19 cellular contexts compared by ENCODE assay signal in the genomic region with DNA sequence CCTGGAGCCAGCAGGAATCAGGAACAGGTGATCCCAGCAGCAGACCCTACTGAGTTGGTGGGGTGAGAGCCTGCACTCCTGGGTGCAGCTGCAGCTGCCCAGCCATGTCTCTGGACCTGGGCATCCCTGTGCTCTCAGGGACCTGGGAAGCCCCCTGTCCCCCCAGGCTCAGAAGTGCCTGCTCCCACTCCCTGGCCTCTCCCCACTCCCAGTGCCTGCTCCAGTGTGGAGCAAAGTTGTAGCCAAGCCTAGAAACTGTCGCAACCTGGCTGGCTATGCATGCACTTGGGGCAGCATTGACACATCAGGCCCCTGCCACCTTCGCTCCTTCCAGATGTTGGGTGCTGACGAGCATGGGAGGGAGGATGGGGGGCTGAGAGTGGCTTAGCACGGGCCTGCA.
DNase-seq lines count a peak whose midpoint lies in the region; ATAC-seq and TF ChIP-seq lines count a peak whose summit lies in the region.
"Had no signal": no experiment of that assay in that cellular context is flagged by ENCODE, and none has a peak within 500 bp of the region (broad histone marks: within the 10 kb centered on the region; RNA-seq: fewer than 3 reads in every experiment).

No MANE protein-coding gene starts in this region.

- H3K9me3 Mint-ChIP-seq in progenitor cell of endocrine pancreas (ENCODE audit: low read depth): peaks cover 8% of the 10 kb centered on the region
- H3K9me3 Mint-ChIP-seq: CD4-positive, alpha-beta T cell; CD8-positive, alpha-beta T cell had no signal

- WGBS in IMR-90 (ENCODE audit: extremely low coverage in 2 of 2, insufficient read length in 1 of 2), 2 experiments: no CpG with 5 or more reads among the region's 4 CpGs
- WGBS in neuronal stem cell (ENCODE audit: extremely low coverage in 2 of 2, insufficient read length in 2 of 2, insufficient replicate concordance in 1 of 2), 2 donors: no CpG with 5 or more reads among the region's 4 CpGs
- 86 to 95% (median 87%) methylated on average over 2 to 4 of the region's 4 CpGs for WGBS in spleen, 5 donors

- no peaks in the 10 kb centered on the region for H3K4me1 Mint-ChIP-seq in progenitor cell of endocrine pancreas (ENCODE audit: low read depth)
- H3K4me1 Mint-ChIP-seq: B cell had no signal

- H4K20me1 ChIP-seq in IMR-90 (ENCODE audit: insufficient read depth, low read length): no peaks in the 10 kb centered on the region
- H4K20me1 ChIP-seq: BLaER1 treated with 17β-estradiol and CSF1 and Interleukin-3, amounts not matched to agents 10 nM and 100 nM had no signal

- no peak overlapping the region for H4K5ac ChIP-seq in IMR-90 (ENCODE audit: low read depth, low read length)

- H2AFZ ChIP-seq in IMR-90 (replicated peaks; ENCODE audit: low read length, poor library complexity): peak overlapping the region; percentile 63
- no peak overlapping the region for H2AFZ ChIP-seq in neuronal stem cell (ENCODE audit: low read length)

- CTCF ChIA-PET in IMR-90 (lab: Yijun Ruan, JAX): no interaction called here

- no peak overlapping the region for H3K4me3 Mint-ChIP-seq in progenitor cell of endocrine pancreas (ENCODE audit: low read depth)
- H3K4me3 Mint-ChIP-seq: B cell; CD4-positive, alpha-beta T cell; CD8-positive, alpha-beta T cell had no signal

- H3K36me3 Mint-ChIP-seq in progenitor cell of endocrine pancreas (ENCODE audit: insufficient read depth): peaks cover 3% of the 10 kb centered on the region
- H3K36me3 Mint-ChIP-seq: CD8-positive, alpha-beta T cell had no signal

- H3K14ac ChIP-seq in IMR-90 (replicated peaks; ENCODE audit: low read depth, low read length) (no peak overlapping the region), neuronal stem cell (ENCODE audit: low read length) (peak overlapping the region; percentile 47)

- no peaks in the 10 kb centered on the region for H3K9me1 ChIP-seq in IMR-90 (ENCODE audit: insufficient read depth, low read length)

- no TSS peak for BruUV-seq in IMR-90 (replicated peaks; lab: Mats Ljungman, UMichigan)

- H3K18ac ChIP-seq in IMR-90 (ENCODE audit: low read depth, low read length) (no peak overlapping the region), neuronal stem cell (ENCODE audit: low read length) (peak overlapping the region; percentile 87)

- TF ChIP-seq POLR2A in IMR-90 (IDR thresholded peaks at IDR 0.05; ENCODE audit: low read depth, low read length) (no peak), spleen (IDR thresholded peaks at IDR 0.05) (no peak)

- in situ Hi-C loops in IMR-90 (cut with MboI; ENCODE audit: low sequenced_read_pairs): no loop called here

- DNase-seq in IMR-90 (no peak), neuronal stem cell (ENCODE audit: low spot score) (no peak), spleen (peak; percentile 64), upper lobe of right lung (no peak), progenitor cell of endocrine pancreas (ENCODE audit: low spot score, unreplicated experiment) (no peak), SHP77 treated with DMSO at 0.1 percent for 48 hours (lab: John Stamatoyannopoulos, UW) (no peak), ascending aorta (ENCODE audit: low spot score in 2 of 2) (no peak)
- DNase-seq: AML-193; Caco-2; Calu3; CD4-positive, alpha-beta T cell; CD8-positive, alpha-beta T cell; DMS79 treated with DMSO at 0.1 percent for 48 hours; GF-D8 had no signal

- H3K23ac ChIP-seq in IMR-90 (ENCODE audit: low read depth, low read length) (no peak overlapping the region), neuronal stem cell (ENCODE audit: low read depth, low read length, poor library complexity) (no peak overlapping the region)

- H3K4me2 ChIP-seq in IMR-90 (ENCODE audit: low read depth, low read length) (no peak overlapping the region), neuronal stem cell (ENCODE audit: insufficient read depth, low read length, poor library complexity, severe bottlenecking) (no peak overlapping the region)
- H3K4me2 ChIP-seq: A549; BLaER1 treated with 17β-estradiol and CSF1 and Interleukin-3, amounts not matched to agents 10 nM and 100 nM had no signal

- dilution Hi-C loops in IMR-90 (cut with HindIII; ENCODE audit: low sequenced_read_pairs, unreplicated experiment): no loop called here

- H3K4me1 ChIP-seq in IMR-90 (ENCODE audit: control insufficient read depth, insufficient read depth, low read length) (no peaks in the 10 kb centered on the region), neuronal stem cell (ENCODE audit: control insufficient read depth in 2 of 2, insufficient read depth in 1 of 2, low read depth in 1 of 2, low read length in 2 of 2) (no peaks in the 10 kb centered on the region), spleen (no peaks in the 10 kb centered on the region), upper lobe of right lung (no peaks in the 10 kb centered on the region), ascending aorta (no peaks in the 10 kb centered on the region)
- H3K4me1 ChIP-seq: A549; BLaER1 treated with 17β-estradiol and CSF1 and Interleukin-3, amounts not matched to agents 10 nM and 100 nM; Caco-2 had no signal

- POLR2A ChIA-PET in IMR-90 (lab: Charles Lee; ENCODE audit: unreplicated experiment): no interaction called here

- no peak overlapping the region for H3K56ac ChIP-seq in IMR-90 (ENCODE audit: extremely low read depth, insufficient read depth, low read length)

- H3K4me3 ChIP-seq in IMR-90 (ENCODE audit: insufficient read depth, low read depth, low read length): no peak overlapping the region
- H3K4me3 ChIP-seq in neuronal stem cell (ENCODE audit: low read length in 2 of 2): no peak overlapping the region
- no peak overlapping the region for H3K4me3 ChIP-seq in spleen
- H3K4me3 ChIP-seq in upper lobe of right lung: no peak overlapping the region
- H3K4me3 ChIP-seq in ascending aorta: no peak overlapping the region
- H3K4me3 ChIP-seq: A549 had no signal

- H3K27me3 Mint-ChIP-seq in progenitor cell of endocrine pancreas: no peaks in the 10 kb centered on the region
- H3K27me3 Mint-ChIP-seq: B cell; CD4-positive, alpha-beta T cell had no signal

- H2BK15ac ChIP-seq in IMR-90 (ENCODE audit: low read depth, low read length) (no peak overlapping the region), neuronal stem cell (ENCODE audit: low read length) (no peak overlapping the region)

- H3K9ac ChIP-seq in IMR-90 (ENCODE audit: low read depth, low read length) (no peak overlapping the region), neuronal stem cell (ENCODE audit: low read depth, low read length, poor library complexity) (no peak overlapping the region)
- H3K9ac ChIP-seq: BLaER1 treated with 17β-estradiol and CSF1 and Interleukin-3, amounts not matched to agents 10 nM and 100 nM had no signal

- intact Hi-C loops in IMR-90 (cut with micrococcal nuclease) (no loop called here), spleen (cut with DNase I; ENCODE audit: low total_unique reads) (no loop called here), upper lobe of right lung (cut with DNase I) (no loop called here), ascending aorta (cut with DNase I) (no loop called here)

- no peak overlapping the region for H4K8ac ChIP-seq in IMR-90 (ENCODE audit: low read depth in 2 of 2, low read length in 2 of 2)
- no peak overlapping the region for H4K8ac ChIP-seq in neuronal stem cell (ENCODE audit: low read depth, low read length)

- H2AK9ac ChIP-seq in IMR-90 (replicated peaks; ENCODE audit: low read depth, low read length, poor library complexity): no peak overlapping the region

- H3K27ac Mint-ChIP-seq in progenitor cell of endocrine pancreas: no peak overlapping the region
- H3K27ac Mint-ChIP-seq: B cell; CD4-positive, alpha-beta T cell; CD8-positive, alpha-beta T cell had no signal

- H4K91ac ChIP-seq in IMR-90 (ENCODE audit: insufficient read depth, low read depth, low read length): no peak overlapping the region
- H4K91ac ChIP-seq in neuronal stem cell (ENCODE audit: low read depth, low read length, poor library complexity): no peak overlapping the region

- TF ChIP-seq CTCF in IMR-90 (conservative IDR thresholded peaks at IDR 0.05; ENCODE audit: low read depth, low read length) (no peak), spleen (IDR thresholded peaks at IDR 0.05 in 8 of 11, conservative IDR thresholded peaks at IDR 0.05 in 3 of 11) (no peak), upper lobe of right lung (IDR thresholded peaks at IDR 0.05) (no peak), progenitor cell of endocrine pancreas (IDR thresholded peaks at IDR 0.05; ENCODE audit: unreplicated experiment) (no peak), ascending aorta (IDR thresholded peaks at IDR 0.05) (no peak)

- no peak overlapping the region for H2BK20ac ChIP-seq in IMR-90 (ENCODE audit: low read depth, low read length)

- no peak for TF ChIP-seq RAD21 in IMR-90 (IDR thresholded peaks at IDR 0.05; ENCODE audit: low read length)

- no peaks in the 10 kb centered on the region for H3K79me1 ChIP-seq in IMR-90 (ENCODE audit: low read depth in 1 of 2, low read length in 2 of 2)
- no peaks in the 10 kb centered on the region for H3K79me1 ChIP-seq in neuronal stem cell (ENCODE audit: low read depth, low read length)

- H3K9me3 ChIP-seq in IMR-90 (ENCODE audit: control insufficient read depth, insufficient read depth, low read length): no peaks in the 10 kb centered on the region; the same call in 1 of the 2 replicates
- peaks cover 2 to 7% of the 10 kb centered on the region in 2 donors for H3K9me3 ChIP-seq in neuronal stem cell (replicated peaks in 1 of 2; ENCODE audit: control insufficient read depth in 2 of 2, insufficient read depth in 1 of 2, low read depth in 1 of 2, low read length in 2 of 2)
- peaks cover 0 to 24% (median 18%) of the 10 kb centered on the region in 8 donors for H3K9me3 ChIP-seq in spleen
- H3K9me3 ChIP-seq in upper lobe of right lung: no peaks in the 10 kb centered on the region
- no peaks in the 10 kb centered on the region for H3K9me3 ChIP-seq in ascending aorta
- H3K9me3 ChIP-seq: A549 had no signal

- H3K27me3 ChIP-seq in IMR-90 (ENCODE audit: control insufficient read depth, insufficient read depth, low read length) (no peaks in the 10 kb centered on the region), neuronal stem cell (ENCODE audit: control insufficient read depth in 3 of 3, insufficient read depth in 3 of 3, low read depth in 1 of 3, low read length in 3 of 3) (no peaks in the 10 kb centered on the region), spleen (replicated peaks in 1 of 7) (no peaks in the 10 kb centered on the region), upper lobe of right lung (no peaks in the 10 kb centered on the region), ascending aorta (no peaks in the 10 kb centered on the region)
- H3K27me3 ChIP-seq: BLaER1 treated with 17β-estradiol and CSF1 and Interleukin-3, amounts not matched to agents 10 nM and 100 nM had no signal

- H3K36me3 ChIP-seq in IMR-90 (ENCODE audit: control insufficient read depth, insufficient read depth, low read length): no peaks in the 10 kb centered on the region
- no peaks in the 10 kb centered on the region for H3K36me3 ChIP-seq in neuronal stem cell (replicated peaks in 1 of 2; ENCODE audit: control insufficient read depth in 2 of 2, insufficient read depth in 2 of 2, low read length in 2 of 2)
- no peaks in the 10 kb centered on the region for H3K36me3 ChIP-seq in spleen
- H3K36me3 ChIP-seq in upper lobe of right lung: no peaks in the 10 kb centered on the region
- H3K36me3 ChIP-seq in ascending aorta: no peaks in the 10 kb centered on the region

- H3K4ac ChIP-seq in IMR-90 (ENCODE audit: low read depth, low read length) (no peak overlapping the region), neuronal stem cell (ENCODE audit: low read length) (no peak overlapping the region)

- H2BK120ac ChIP-seq in IMR-90 (ENCODE audit: low read depth, low read length) (no peak overlapping the region), neuronal stem cell (ENCODE audit: low read depth, low read length) (no peak overlapping the region)

- H2BK5ac ChIP-seq in IMR-90 (ENCODE audit: low read depth, low read length, poor library complexity, severe bottlenecking) (no peak overlapping the region), neuronal stem cell (ENCODE audit: low read length) (no peak overlapping the region)

- ATAC-seq in IMR-90 (ENCODE audit: low read depth) (no peak), upper lobe of right lung (peak; percentile 21)
- ATAC-seq: A549; CD8-positive, alpha-beta T cell had no signal

- H2AK5ac ChIP-seq in IMR-90 (ENCODE audit: low read depth, low read length) (no peak overlapping the region), neuronal stem cell (ENCODE audit: low read depth, low read length) (no peak overlapping the region)

- H2BK12ac ChIP-seq in neuronal stem cell (ENCODE audit: low read length): no peak overlapping the region

- H3K27ac ChIP-seq in IMR-90 (ENCODE audit: insufficient read depth, low read length) (no peak overlapping the region), neuronal stem cell (replicated peaks; ENCODE audit: low read length) (no peak overlapping the region), spleen (no peak overlapping the region), upper lobe of right lung (no peak overlapping the region), ascending aorta (no peak overlapping the region)
- H3K27ac ChIP-seq: 22Rv1; A549; BLaER1 treated with 17β-estradiol and CSF1 and Interleukin-3, amounts not matched to agents 10 nM and 100 nM; C4-2B had no signal
